ENCODE assay signal across 12 cellular contexts in genomic region chr11:122803306-122803705, GRCh38. TPM values are rescaled to one million over a fixed set of nuclear protein-coding genes. Genes with fewer than 3 reads are reported as not detected.
DNase-seq lines count a peak whose midpoint lies in the region; ATAC-seq, FAIRE-seq and TF ChIP-seq lines count a peak whose summit lies in the region.
"Had no signal": no experiment of that assay in that cellular context is flagged by ENCODE, and none has a peak within 500 bp of the region (broad histone marks: within the 10 kb centered on the region; RNA-seq: fewer than 3 reads in every experiment).

No MANE protein-coding gene starts in this region.

- no peaks in the 10 kb centered on the region for H3K36me3 Mint-ChIP-seq in WTC11
- H3K36me3 Mint-ChIP-seq in stimulated activated effector memory CD8-positive, alpha-beta T cell treated with anti-CD3 and anti-CD28 coated beads, Interleukin-12 subunit alpha, Interleukin-12 subunit beta, amount 100 ng/mL, for 72 hours: peaks cover 47% of the 10 kb centered on the region

- FAIRE-seq in GM12892 (lab: Jason Lieb, UNC): peak; percentile 80

- peaks cover 30% of the 10 kb centered on the region for H3K4me1 Mint-ChIP-seq in WTC11
- H3K4me1 Mint-ChIP-seq in stimulated activated effector memory CD8-positive, alpha-beta T cell treated with anti-CD3 and anti-CD28 coated beads, Interleukin-12 subunit alpha, Interleukin-12 subunit beta, amount 100 ng/mL, for 72 hours: peaks cover 33% of the 10 kb centered on the region

- POLR2A ChIA-PET in WTC11 (lab: Charles Lee): interaction anchor here (0.5 kb wide), 1 partner anchor 187 kb away, joined by 3 read pairs; no protein-coding TSS in a partner anchor

- no peaks in the 10 kb centered on the region for H3K27me3 Mint-ChIP-seq in WTC11 (ENCODE audit: low read depth)

- no peak for TF ChIP-seq CTCF in WTC11 (IDR thresholded peaks at IDR 0.05)
- TF ChIP-seq CTCF in fibroblast of mammary gland (conservative IDR thresholded peaks at IDR 0.05; ENCODE audit: control insufficient read depth, insufficient read depth, low read depth, low read length): no peak

- DNase-seq in GM12892 (ENCODE audit: insufficient read length): no peak
- DNase-seq in WTC11 (ENCODE audit: low spot score): no peak
- DNase-seq in fibroblast of mammary gland (ENCODE audit: low read depth): peak; percentile 87
- no peak for DNase-seq in stimulated activated effector memory CD8-positive, alpha-beta T cell treated with anti-CD3 and anti-CD28 coated beads, Interleukin-12 subunit alpha, Interleukin-12 subunit beta, amount 100 ng/mL, for 72 hours (ENCODE audit: low spot score in 2 of 2)
- no peak for DNase-seq in NCI-H1092 (lab: John Stamatoyannopoulos, UW)
- DNase-seq in COR-L47 (lab: John Stamatoyannopoulos, UW): no peak
- DNase-seq: activated CD4-positive, alpha-beta T cell treated with anti-CD3 and anti-CD28 coated beads for 1 hour; NCI-H1048 had no signal

- H3K4me3 Mint-ChIP-seq in WTC11: no peak overlapping the region
- no peak overlapping the region for H3K4me3 Mint-ChIP-seq in stimulated activated effector memory CD8-positive, alpha-beta T cell treated with anti-CD3 and anti-CD28 coated beads, Interleukin-12 subunit alpha, Interleukin-12 subunit beta, amount 100 ng/mL, for 72 hours
- H3K4me3 Mint-ChIP-seq: nephron had no signal

- H3K9me3 Mint-ChIP-seq in WTC11: no peaks in the 10 kb centered on the region
- no peaks in the 10 kb centered on the region for H3K9me3 Mint-ChIP-seq in stimulated activated effector memory CD8-positive, alpha-beta T cell treated with anti-CD3 and anti-CD28 coated beads, Interleukin-12 subunit alpha, Interleukin-12 subunit beta, amount 100 ng/mL, for 72 hours
- H3K9me3 Mint-ChIP-seq: nephron had no signal

- no peak overlapping the region for H3K4me3 ChIP-seq in fibroblast of mammary gland (ENCODE audit: control insufficient read depth, low read depth, low read length)
- H3K4me3 ChIP-seq: cardiac muscle cell had no signal

- TF ChIP-seq POLR2A in GM12892 (IDR thresholded peaks at IDR 0.05; ENCODE audit: low read depth, low read length): no peak

- ATAC-seq in WTC11: peak; percentile 19; the same call in 1 of the 2 replicates
- ATAC-seq in stimulated activated effector memory CD8-positive, alpha-beta T cell treated with anti-CD3 and anti-CD28 coated beads, Interleukin-12 subunit alpha, Interleukin-12 subunit beta, amount 100 ng/mL, for 72 hours: peak; percentile 37
- ATAC-seq in GM18858 (IDR thresholded peaks at IDR 0.05; ENCODE audit: unreplicated experiment): no peak
- no peak for ATAC-seq in GM18870 (IDR thresholded peaks at IDR 0.05; ENCODE audit: unreplicated experiment)

- CTCF ChIA-PET in WTC11 (lab: Charles Lee): interaction anchor here (1.5 kb wide), 1 partner anchor 10 kb away, joined by 5 read pairs; no protein-coding TSS in a partner anchor

- peak overlapping the region; percentile 19; the same call in 1 of the 2 replicates for H3K27ac Mint-ChIP-seq in WTC11
- H3K27ac Mint-ChIP-seq in stimulated activated effector memory CD8-positive, alpha-beta T cell treated with anti-CD3 and anti-CD28 coated beads, Interleukin-12 subunit alpha, Interleukin-12 subunit beta, amount 100 ng/mL, for 72 hours: peak overlapping the region; percentile 82
- H3K27ac Mint-ChIP-seq: nephron had no signal

TF ChIP-seq in WTC11, 78 proteins besides CTCF, POLR2A, EP300 and RAD21:
- TF ChIP-seq ZNF423 (CRISPR knock-in tag; IDR thresholded peaks at IDR 0.05) (no peak), ATF3 (CRISPR knock-in tag; conservative IDR thresholded peaks at IDR 0.05) (no peak), JAZF1 (CRISPR knock-in tag; IDR thresholded peaks at IDR 0.05) (no peak), FOXJ3 (CRISPR knock-in tag; IDR thresholded peaks at IDR 0.05; ENCODE audit: borderline replicate concordance) (no peak), NFE2L1 (CRISPR knock-in tag; IDR thresholded peaks at IDR 0.05) (no peak), NFYB (CRISPR knock-in tag; conservative IDR thresholded peaks at IDR 0.05; ENCODE audit: low read depth) (no peak), MXD4 (CRISPR knock-in tag; IDR thresholded peaks at IDR 0.05; ENCODE audit: borderline replicate concordance) (no peak), ELF4 (CRISPR knock-in tag; IDR thresholded peaks at IDR 0.05; ENCODE audit: low read depth) (no peak), HMGA2 (CRISPR knock-in tag; IDR thresholded peaks at IDR 0.05) (no peak), SP1 (CRISPR knock-in tag; conservative IDR thresholded peaks at IDR 0.05) (no peak), ZNF138 (CRISPR knock-in tag; conservative IDR thresholded peaks at IDR 0.05) (no peak)
- TF ChIP-seq, protein P1, sequence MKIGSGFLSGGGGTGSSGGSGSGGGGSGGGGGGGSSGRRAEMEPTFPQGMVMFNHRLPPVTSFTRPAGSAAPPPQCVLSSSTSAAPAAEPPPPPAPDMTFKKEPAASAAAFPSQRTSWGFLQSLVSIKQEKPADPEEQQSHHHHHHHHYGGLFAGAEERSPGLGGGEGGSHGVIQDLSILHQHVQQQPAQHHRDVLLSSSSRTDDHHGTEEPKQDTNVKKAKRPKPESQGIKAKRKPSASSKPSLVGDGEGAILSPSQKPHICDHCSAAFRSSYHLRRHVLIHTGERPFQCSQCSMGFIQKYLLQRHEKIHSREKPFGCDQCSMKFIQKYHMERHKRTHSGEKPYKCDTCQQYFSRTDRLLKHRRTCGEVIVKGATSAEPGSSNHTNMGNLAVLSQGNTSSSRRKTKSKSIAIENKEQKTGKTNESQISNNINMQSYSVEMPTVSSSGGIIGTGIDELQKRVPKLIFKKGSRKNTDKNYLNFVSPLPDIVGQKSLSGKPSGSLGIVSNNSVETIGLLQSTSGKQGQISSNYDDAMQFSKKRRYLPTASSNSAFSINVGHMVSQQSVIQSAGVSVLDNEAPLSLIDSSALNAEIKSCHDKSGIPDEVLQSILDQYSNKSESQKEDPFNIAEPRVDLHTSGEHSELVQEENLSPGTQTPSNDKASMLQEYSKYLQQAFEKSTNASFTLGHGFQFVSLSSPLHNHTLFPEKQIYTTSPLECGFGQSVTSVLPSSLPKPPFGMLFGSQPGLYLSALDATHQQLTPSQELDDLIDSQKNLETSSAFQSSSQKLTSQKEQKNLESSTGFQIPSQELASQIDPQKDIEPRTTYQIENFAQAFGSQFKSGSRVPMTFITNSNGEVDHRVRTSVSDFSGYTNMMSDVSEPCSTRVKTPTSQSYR (CRISPR knock-in tag; IDR thresholded peaks at IDR 0.05): no peak

RNA-seq across cellular contexts. Expression of gene CRTAM, which starts 35.0 kb away (rescaled TPM):
- polyA plus RNA-seq in GM12892 (2012; ENCODE audit: missing spikeins): not detected
- not detected in 3 replicates for total RNA-seq in WTC11 (2021)
- total RNA-seq: cardiac muscle cell had no signal
- polyA plus RNA-seq: cardiac muscle cell had no signal

Comparison
In these comparisons a context has a peak if more than half of its experiments do, and no peak if none do; other contexts are left out.
1. ATAC-seq: peak in WTC11 (single experiment) and stimulated activated effector memory CD8-positive, alpha-beta T cell treated with anti-CD3 and anti-CD28 coated beads, Interleukin-12 subunit alpha, Interleukin-12 subunit beta, amount 100 ng/mL, for 72 hours (single experiment); none in GM18858 (single experiment) and GM18870 (single experiment).